15 cellular contexts compared by ENCODE assay signal in the genomic region with DNA sequence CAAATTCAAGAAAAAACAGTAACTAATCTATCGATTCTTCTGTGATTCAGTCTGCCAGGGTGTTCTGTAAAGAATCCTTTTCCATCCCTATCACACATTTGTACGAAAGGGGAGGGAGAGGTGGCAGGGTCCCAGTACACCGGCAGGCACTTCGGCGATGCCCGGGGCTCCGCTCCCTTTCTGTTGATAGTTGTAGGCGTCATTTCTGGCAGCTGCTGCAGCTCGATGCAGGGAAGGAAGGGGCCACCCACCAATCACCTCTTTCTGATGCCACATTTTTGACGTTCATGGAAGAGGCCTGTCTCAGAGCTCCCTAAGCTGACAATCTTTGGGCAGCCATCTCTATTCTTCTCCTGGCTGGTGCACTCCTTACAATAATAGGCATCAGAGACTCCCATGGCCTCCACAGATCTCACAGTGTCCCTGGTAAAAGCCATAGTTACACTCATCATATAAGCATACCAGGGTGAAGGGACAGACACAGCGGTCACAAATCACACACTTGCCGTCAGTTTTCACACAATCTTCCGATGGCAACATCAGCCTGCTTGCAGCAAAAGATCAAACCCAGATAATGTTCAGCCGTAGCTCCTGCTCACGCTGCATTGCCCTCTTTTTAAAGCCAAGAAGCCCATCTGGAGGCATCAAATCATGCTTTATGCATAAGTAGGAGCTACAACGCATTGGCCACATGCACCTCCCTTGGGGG.
DNase-seq lines count a peak whose midpoint lies in the region; ATAC-seq and TF ChIP-seq lines count a peak whose summit lies in the region.
"Had no signal": no experiment of that assay in that cellular context is flagged by ENCODE, and none has a peak within 500 bp of the region (broad histone marks: within the 10 kb centered on the region; RNA-seq: fewer than 3 reads in every experiment).

No MANE protein-coding gene starts in this region.

- no peaks in the 10 kb centered on the region for H3K9me3 Mint-ChIP-seq in activated T-cell treated with anti-CD3 and anti-CD28 coated beads, Interleukin-2, amount 50 U/mL, for 72 hours

- no peaks in the 10 kb centered on the region for H3K9me3 ChIP-seq in effector memory CD4-positive, alpha-beta T cell (ENCODE audit: control insufficient read depth, low read length)
- H3K9me3 ChIP-seq in PC-3 (ENCODE audit: low read length) = no peaks in the 10 kb centered on the region

- H3K4me1 ChIP-seq in effector memory CD4-positive, alpha-beta T cell (ENCODE audit: control insufficient read depth, insufficient read depth, low read length, poor library complexity, severe bottlenecking) = peaks cover 48% of the 10 kb centered on the region
- H3K4me1 ChIP-seq in PC-3 (ENCODE audit: insufficient read depth, low read length) = peaks cover 11% of the 10 kb centered on the region; the same call in 1 of the 2 replicates

- 0 out of 2 replicates have a peak, but pooled peaks cover 4% of the 10 kb centered on the region for H3K79me2 ChIP-seq in PC-3 (ENCODE audit: low read length)

- H4K20me1 ChIP-seq in PC-3 (ENCODE audit: low read length) = no peaks in the 10 kb centered on the region

- POLR2A ChIA-PET in PC-3 (lab: Charles Lee; ENCODE audit: unreplicated experiment) = interaction anchor here (0.6 kb wide), 1 partner anchor 62 kb away, joined by 4 read pairs; no protein-coding TSS in a partner anchor

- H3K9ac ChIP-seq in PC-3 (ENCODE audit: low read length) = no peak overlapping the region

- intact Hi-C loops in PC-3 (cut with micrococcal nuclease) = no loop called here

- no peak overlapping the region for H2AFZ ChIP-seq in PC-3 (ENCODE audit: low read length)

- H3K36me3 ChIP-seq in effector memory CD4-positive, alpha-beta T cell (ENCODE audit: control insufficient read depth, insufficient read depth, low read length) = no peaks in the 10 kb centered on the region
- H3K36me3 ChIP-seq in PC-3 (ENCODE audit: low read depth, low read length) = no peaks in the 10 kb centered on the region

- H3F3A ChIP-seq in PC-3 (ENCODE audit: low read length, unreplicated experiment) = no peaks in the 10 kb centered on the region

- DNase-seq in stimulated activated CD4-positive, alpha-beta T cell treated with anti-CD3 and anti-CD28 coated beads, Interleukin-15, amount 100 ng/mL, for 24 hours = peak; percentile 44
- no peak for DNase-seq in stimulated activated CD4-positive, alpha-beta T cell treated with anti-CD3 and anti-CD28 coated beads, Interleukin-1b, Interleukin-23, amount 100 ng/mL, for 48 hours
- no peak for DNase-seq in activated T-cell treated with anti-CD3 and anti-CD28 coated beads, Interleukin-2, amount 50 U/mL, for 72 hours
- DNase-seq in effector memory CD4-positive, alpha-beta T cell = no peak
- no peak for DNase-seq in UCSD-AML1 (lab: John Stamatoyannopoulos, UW; ENCODE audit: unreplicated experiment)
- no peak for DNase-seq in NCI-H2107 (lab: John Stamatoyannopoulos, UW)
- no peak for DNase-seq in PC-3
- DNase-seq: anterior cingulate cortex, COR-L47, hypothalamus, kidney glomerular epithelial cell, NCI-H1694, SW 1271 had no signal

- no peaks in the 10 kb centered on the region for H3K27me3 Mint-ChIP-seq in activated T-cell treated with anti-CD3 and anti-CD28 coated beads, Interleukin-2, amount 50 U/mL, for 72 hours (ENCODE audit: low read depth)

- H3K27me3 ChIP-seq in effector memory CD4-positive, alpha-beta T cell (replicated peaks; ENCODE audit: control insufficient read depth, insufficient read depth, low read length, poor library complexity, severe bottlenecking) = no peaks in the 10 kb centered on the region
- H3K27me3 ChIP-seq in PC-3 (ENCODE audit: low read length) = no peaks in the 10 kb centered on the region

- peak overlapping the region; percentile 91 for H3K27ac Mint-ChIP-seq in activated T-cell treated with anti-CD3 and anti-CD28 coated beads, Interleukin-2, amount 50 U/mL, for 72 hours

- CTCF ChIA-PET in PC-3 (lab: Charles Lee) = no interaction called here

- H3K4me2 ChIP-seq in PC-3 (ENCODE audit: low read length) = no peak overlapping the region

- peak overlapping the region; percentile 68 to 77 for H3K4me3 Mint-ChIP-seq in activated T-cell treated with anti-CD3 and anti-CD28 coated beads, Interleukin-2, amount 50 U/mL, for 72 hours

- H3K4me3 ChIP-seq in effector memory CD4-positive, alpha-beta T cell (ENCODE audit: insufficient read depth, low read depth, low read length, poor library complexity, severe bottlenecking) = peak overlapping the region; percentile 11
- no peak overlapping the region for H3K4me3 ChIP-seq in PC-3 (ENCODE audit: low read length)

- BruUV-seq in PC-3 (replicated peaks; lab: Mats Ljungman, UMichigan) = no TSS peak

- no peaks in the 10 kb centered on the region for H3K9me2 ChIP-seq in PC-3 (replicated peaks; ENCODE audit: low read length)

- ATAC-seq in activated T-cell treated with anti-CD3 and anti-CD28 coated beads, Interleukin-2, amount 50 U/mL, for 72 hours (replicated peaks in 1 of 2) = no peak
- ATAC-seq in GM21515 (IDR thresholded peaks at IDR 0.05; ENCODE audit: unreplicated experiment) (no peak), PC-3 (no peak)

- H3K36me3 Mint-ChIP-seq in activated T-cell treated with anti-CD3 and anti-CD28 coated beads, Interleukin-2, amount 50 U/mL, for 72 hours (ENCODE audit: insufficient read depth in 2 of 2) = peaks cover 3% of the 10 kb centered on the region in 2 donors

- H3K27ac ChIP-seq in effector memory CD4-positive, alpha-beta T cell (ENCODE audit: insufficient read depth, low read length, poor library complexity, severe bottlenecking) = peak overlapping the region; percentile 52
- H3K27ac ChIP-seq in PC-3 (ENCODE audit: low read length) = no peak overlapping the region
- H3K27ac ChIP-seq: VCaP had no signal

- H3K4me1 Mint-ChIP-seq in activated T-cell treated with anti-CD3 and anti-CD28 coated beads, Interleukin-2, amount 50 U/mL, for 72 hours (ENCODE audit: low read depth) = peaks cover 57% of the 10 kb centered on the region

- no peak for TF ChIP-seq CTCF in PC-3 (conservative IDR thresholded peaks at IDR 0.05; ENCODE audit: low read depth, low read length)
